ENCODE assay signal across 18 cellular contexts in the genomic region with DNA sequence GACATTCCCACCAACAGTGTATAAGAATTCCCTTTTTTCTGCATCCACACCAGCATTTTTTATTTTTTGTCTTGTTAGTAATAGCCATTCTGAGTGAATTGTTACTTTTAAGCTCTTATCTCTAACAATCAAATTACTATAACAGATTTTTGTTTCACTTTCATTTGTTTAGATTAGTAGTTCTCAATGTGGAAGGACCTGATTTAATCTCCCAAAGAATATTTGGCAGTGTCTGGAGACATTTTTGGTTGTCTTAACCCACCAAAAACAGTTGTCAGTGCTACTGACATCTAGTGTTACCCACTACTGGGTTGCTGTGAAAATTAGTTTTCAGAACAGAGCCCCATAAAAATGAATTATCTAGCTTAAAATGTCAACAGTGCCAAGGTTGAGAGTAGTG. TPM values are rescaled to one million over a fixed set of nuclear protein-coding genes. Genes with fewer than 3 reads are reported as not detected.
A peak's percentile ranks its signal among the peaks of the same experiment; 100 is the strongest.
DNase-seq lines count a peak whose midpoint lies in the region; ATAC-seq, FAIRE-seq and TF ChIP-seq lines count a peak whose summit lies in the region.
"Had no signal": no experiment of that assay in that cellular context is flagged by ENCODE, and none has a peak within 500 bp of the region (broad histone marks: within the 10 kb centered on the region; RNA-seq: fewer than 3 reads in every experiment).

No MANE protein-coding gene starts in this region.

- CTCF ChIA-PET in SK-N-SH (lab: Yijun Ruan, JAX) = no interaction called here

- peaks cover 8% of the 10 kb centered on the region; the same call in 1 of the 2 replicates for H4K20me1 ChIP-seq in SK-N-SH (ENCODE audit: insufficient read depth)

- peak overlapping the region; percentile 48 for H3K4me3 Mint-ChIP-seq in activated naive CD8-positive, alpha-beta T cell treated with anti-CD3 and anti-CD28 coated beads, Interleukin-2, amount 10 ng/mL, durations not matched to agents 7 days and 5 days
- peak overlapping the region; percentile 31 to 73 (median 34) for H3K4me3 Mint-ChIP-seq in naive B cell
- H3K4me3 Mint-ChIP-seq: brain had no signal

- H3K27me3 ChIP-seq in SK-N-SH (ENCODE audit: insufficient read depth) = no peaks in the 10 kb centered on the region
- H3K27me3 ChIP-seq: esophagus squamous epithelium, ovary, tibial nerve had no signal

- peaks cover 25 to 28% of the 10 kb centered on the region in 2 experiments for H3K36me3 ChIP-seq in SK-N-SH (replicated peaks in 1 of 2; ENCODE audit: control insufficient read depth in 1 of 2, insufficient read depth in 2 of 2, low read length in 1 of 2)
- H3K36me3 ChIP-seq: ovary had no signal

- no peak overlapping the region for H3K9ac ChIP-seq in SK-N-SH

- POLR2A ChIA-PET in SK-N-SH (lab: Yijun Ruan, JAX) = no interaction called here
- POLR2A ChIA-PET in activated naive CD8-positive, alpha-beta T cell treated with anti-CD3 and anti-CD28 coated beads, Interleukin-2, amount 10 ng/mL, durations not matched to agents 7 days and 5 days (lab: Charles Lee) = no interaction called here

- no peak for DNase-seq in SK-N-SH
- no peak for DNase-seq in GM12891 (ENCODE audit: insufficient read length, low spot score)
- no peak for DNase-seq in activated naive CD8-positive, alpha-beta T cell treated with anti-CD3 and anti-CD28 coated beads, Interleukin-2, amount 10 ng/mL, durations not matched to agents 7 days and 5 days
- no peak for DNase-seq in naive B cell
- no peak for DNase-seq in HT-29 (ENCODE audit: low spot score)
- no peak for DNase-seq in OCI-M2 (lab: John Stamatoyannopoulos, UW; ENCODE audit: unreplicated experiment)
- DNase-seq: activated CD4-positive, alpha-beta T cell treated with anti-CD3 and anti-CD28 coated beads, Interleukin-2, amount 50 U/mL, for 48 hours; esophagus squamous epithelium; NCI-H1048; NCI-H748 treated with DMSO at 0.1 percent for 48 hours; ovary had no signal

- TF ChIP-seq CTCF in SK-N-SH (IDR thresholded peaks at IDR 0.05) = 0 out of 2 replicates have a peak, but pooled peaks have one; percentile 6

- H3K9me3 ChIP-seq in SK-N-SH = no peaks in the 10 kb centered on the region
- H3K9me3 ChIP-seq: esophagus squamous epithelium, ovary, tibial nerve had no signal

- FAIRE-seq in GM12891 (lab: Jason Lieb, UNC) = peak; percentile 26
- FAIRE-seq: RCC 7860 had no signal

- H3K27me3 Mint-ChIP-seq in activated naive CD8-positive, alpha-beta T cell treated with anti-CD3 and anti-CD28 coated beads, Interleukin-2, amount 10 ng/mL, durations not matched to agents 7 days and 5 days = no peaks in the 10 kb centered on the region
- no peaks in the 10 kb centered on the region for H3K27me3 Mint-ChIP-seq in naive B cell
- H3K27me3 Mint-ChIP-seq: brain had no signal

- H3K27ac Mint-ChIP-seq in activated naive CD8-positive, alpha-beta T cell treated with anti-CD3 and anti-CD28 coated beads, Interleukin-2, amount 10 ng/mL, durations not matched to agents 7 days and 5 days = no peak overlapping the region
- peak overlapping the region in 2 of 6 donors; percentile 51 to 53 for H3K27ac Mint-ChIP-seq in naive B cell

- no peak overlapping the region for H3K4me2 ChIP-seq in SK-N-SH

- H3K4me1 ChIP-seq in SK-N-SH (ENCODE audit: control insufficient read depth in 1 of 2, insufficient read depth in 2 of 2, low read depth in 1 of 2, low read length in 1 of 2) = no peaks in the 10 kb centered on the region

- no peak overlapping the region for H3K4me3 ChIP-seq in SK-N-SH (ENCODE audit: low read depth in 2 of 2, low read length in 1 of 2)
- H3K4me3 ChIP-seq: esophagus squamous epithelium, ovary, tibial nerve had no signal

- peaks cover 14% of the 10 kb centered on the region for H3K36me3 Mint-ChIP-seq in activated naive CD8-positive, alpha-beta T cell treated with anti-CD3 and anti-CD28 coated beads, Interleukin-2, amount 10 ng/mL, durations not matched to agents 7 days and 5 days
- H3K36me3 Mint-ChIP-seq in naive B cell = peaks cover 0 to 8% of the 10 kb centered on the region in 2 donors

- H3K4me1 Mint-ChIP-seq in activated naive CD8-positive, alpha-beta T cell treated with anti-CD3 and anti-CD28 coated beads, Interleukin-2, amount 10 ng/mL, durations not matched to agents 7 days and 5 days = peaks cover 10% of the 10 kb centered on the region
- H3K4me1 Mint-ChIP-seq in naive B cell = peaks cover 31 to 37% (median 33%) of the 10 kb centered on the region in 3 donors

- no peak for TF ChIP-seq EP300 in SK-N-SH (IDR thresholded peaks at IDR 0.05; ENCODE audit: borderline replicate concordance in 1 of 2, low read depth in 1 of 2, low read length in 1 of 2)

- ATAC-seq in SK-N-SH treated with all-trans-retinoic acid at 6 μM for 48 hours = no peak
- no peak for ATAC-seq in activated naive CD8-positive, alpha-beta T cell treated with anti-CD3 and anti-CD28 coated beads, Interleukin-2, amount 10 ng/mL, durations not matched to agents 7 days and 5 days (ENCODE audit: low read depth)
- no peak for ATAC-seq in naive B cell (ENCODE audit: low read depth in 2 of 2)
- no peak for ATAC-seq in HG03342 (IDR thresholded peaks at IDR 0.05; ENCODE audit: unreplicated experiment)

- H3K79me2 ChIP-seq in SK-N-SH (ENCODE audit: insufficient read depth) = peaks cover 63% of the 10 kb centered on the region

- H3F3A ChIP-seq in SK-N-SH (replicated peaks; ENCODE audit: insufficient read depth) = peaks cover 5% of the 10 kb centered on the region

- no peak for TF ChIP-seq POLR2A in GM12891 (IDR thresholded peaks at IDR 0.05; ENCODE audit: low read depth, low read length)

- no peaks in the 10 kb centered on the region for H3K9me2 ChIP-seq in SK-N-SH

- H3K9me3 Mint-ChIP-seq in activated naive CD8-positive, alpha-beta T cell treated with anti-CD3 and anti-CD28 coated beads, Interleukin-2, amount 10 ng/mL, durations not matched to agents 7 days and 5 days = no peaks in the 10 kb centered on the region
- no peaks in the 10 kb centered on the region for H3K9me3 Mint-ChIP-seq in naive B cell
- H3K9me3 Mint-ChIP-seq: brain had no signal

- TF ChIP-seq RAD21 in SK-N-SH (IDR thresholded peaks at IDR 0.05; ENCODE audit: low read length) = no peak

- H3K27ac ChIP-seq in SK-N-SH (ENCODE audit: low read depth in 2 of 2, low read length in 1 of 2) = no peak overlapping the region
- H3K27ac ChIP-seq: 22Rv1, C4-2B, esophagus squamous epithelium, ovary, tibial nerve had no signal

- H2AFZ ChIP-seq in SK-N-SH (ENCODE audit: low read depth) = no peak overlapping the region

TF ChIP-seq in SK-N-SH, 30 proteins besides CTCF, POLR2A, EP300 and RAD21 (continues in another document):
- TF ChIP-seq MXI1 (IDR thresholded peaks at IDR 0.05; ENCODE audit: low read depth, low read length) = no peak
- TF ChIP-seq, protein P1, sequence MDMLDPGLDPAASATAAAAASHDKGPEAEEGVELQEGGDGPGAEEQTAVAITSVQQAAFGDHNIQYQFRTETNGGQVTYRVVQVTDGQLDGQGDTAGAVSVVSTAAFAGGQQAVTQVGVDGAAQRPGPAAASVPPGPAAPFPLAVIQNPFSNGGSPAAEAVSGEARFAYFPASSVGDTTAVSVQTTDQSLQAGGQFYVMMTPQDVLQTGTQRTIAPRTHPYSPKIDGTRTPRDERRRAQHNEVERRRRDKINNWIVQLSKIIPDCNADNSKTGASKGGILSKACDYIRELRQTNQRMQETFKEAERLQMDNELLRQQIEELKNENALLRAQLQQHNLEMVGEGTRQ (IDR thresholded peaks at IDR 0.05; ENCODE audit: borderline replicate concordance, low read depth, low read length) = no peak
- TF ChIP-seq FOXJ3 (CRISPR knock-in tag; IDR thresholded peaks at IDR 0.05) = no peak
- TF ChIP-seq, protein P2, sequence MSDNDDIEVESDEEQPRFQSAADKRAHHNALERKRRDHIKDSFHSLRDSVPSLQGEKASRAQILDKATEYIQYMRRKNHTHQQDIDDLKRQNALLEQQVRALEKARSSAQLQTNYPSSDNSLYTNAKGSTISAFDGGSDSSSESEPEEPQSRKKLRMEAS (IDR thresholded peaks at IDR 0.05; ENCODE audit: low read depth) = no peak

TF ChIP-seq in SK-N-SH treated with all-trans-retinoic acid at 6 μM for 48 hours, 23 proteins besides CTCF, POLR2A, EP300 and RAD21 (continues in another document):
- TF ChIP-seq OSR1 (CRISPR knock-in tag; IDR thresholded peaks at IDR 0.05) (no peak), ESRRG (CRISPR knock-in tag; IDR thresholded peaks at IDR 0.05) (no peak), ZFP30 (CRISPR knock-in tag; IDR thresholded peaks at IDR 0.05) (no peak)

TF ChIP-seq in GM12891, 5 proteins besides CTCF, POLR2A, EP300 and RAD21:
- TF ChIP-seq POU2F2 (IDR thresholded peaks at IDR 0.05; ENCODE audit: low read depth, low read length) = no peak
- TF ChIP-seq TAF1 (IDR thresholded peaks at IDR 0.05; ENCODE audit: low read depth, low read length) = no peak
- no peak for TF ChIP-seq SPI1 (IDR thresholded peaks at IDR 0.05; ENCODE audit: low read depth, low read length)
- no peak for TF ChIP-seq POLR2AphosphoS5 (IDR thresholded peaks at IDR 0.05; ENCODE audit: low read depth, low read length)

RNA-seq across cellular contexts. Expression of gene RUFY3, which starts 37.9 kb away (rescaled TPM):
- polyA plus RNA-seq in SK-N-SH (2012; rRNA removed) (22.8 and 30.7 TPM in 2 replicates), naive B cell (ENCODE audit: low read depth in 6 of 6) (10 to 100 TPM; 13.8 to 20.8 (median 14.4) TPM)
- 16.9 and 18.5 TPM in 2 replicates for polyA plus RNA-seq in SK-N-SH (2012; cell fraction: cytosol; rRNA removed)
- polyA plus RNA-seq in SK-N-SH (2012; cell fraction: nucleus; rRNA removed) = 77.0 and 116 TPM in 2 replicates
- polyA plus RNA-seq in GM12891 (2012; ENCODE audit: low read depth, missing spikeins) = 8.8 TPM
- total RNA-seq in activated naive CD8-positive, alpha-beta T cell treated with anti-CD3 and anti-CD28 coated beads, Interleukin-2, amount 10 ng/mL, durations not matched to agents 7 days and 5 days = 10 to 100 TPM; 38.0 to 38.5 TPM
- 15.0 and 18.7 TPM in 2 replicates for total RNA-seq in HT-29 (2014; rRNA removed; shearing (Covaris generic))
